In genomic region chr6:84260926-84261325, GRCh38 we compare ENCODE assay signal across 27 cellular contexts.
"Had no signal": no experiment of that assay in that cellular context is flagged by ENCODE, and none has a peak within 500 bp of the region (broad histone marks: within the 10 kb centered on the region; RNA-seq: fewer than 3 reads in every experiment).

No MANE protein-coding gene starts in this region.

- H3K36me3 ChIP-seq: colonic mucosa, esophagus muscularis mucosa, gastroesophageal sphincter, heart left ventricle, left lung, sigmoid colon, spleen, thoracic aorta, tibial nerve, upper lobe of left lung had no signal

- H3K27me3 Mint-ChIP-seq: dendritic cell treated with granulocyte-macrophage colony-stimulating factor and Interleukin-4, amounts not matched to agents 40 ng/mL and 50 ng/mL, for 4 days had no signal

- H3K27me3 ChIP-seq: colonic mucosa, esophagus muscularis mucosa, heart left ventricle, left lung, sigmoid colon, tibial nerve, upper lobe of left lung had no signal

- H3K4me3 Mint-ChIP-seq: dendritic cell treated with granulocyte-macrophage colony-stimulating factor and Interleukin-4, amounts not matched to agents 40 ng/mL and 50 ng/mL, for 4 days; endodermal cell; mesothelial cell of epicardium; naive thymus-derived CD8-positive, alpha-beta T cell; nephron progenitor cell; stimulated activated memory B cell treated with anti-CD40 and anti-IgM and Interleukin-4, amounts not matched to agents 10 μg/mL and 1 μg/mL and 100 μg/mL, for 72 hours had no signal

- H3K4me1 ChIP-seq: colonic mucosa, esophagus muscularis mucosa, foreskin keratinocyte, gastroesophageal sphincter, left lung, psoas muscle, sigmoid colon, spleen, upper lobe of left lung had no signal

- H3K4me3 ChIP-seq: colonic mucosa, esophagus muscularis mucosa, gastroesophageal sphincter, heart left ventricle, left lung, psoas muscle, sigmoid colon, skin epidermis, spleen, thoracic aorta, tibial nerve, upper lobe of left lung had no signal

- H3K4me1 Mint-ChIP-seq: naive thymus-derived CD8-positive, alpha-beta T cell; stimulated activated memory B cell treated with anti-CD40 and anti-IgM and Interleukin-4, amounts not matched to agents 10 μg/mL and 1 μg/mL and 100 μg/mL, for 72 hours had no signal

- DNase-seq: colonic mucosa; effector CD8-positive, alpha-beta T cell; endodermal cell; foreskin keratinocyte; heart left ventricle; hippocampal formation; left cardiac atrium; left lung; mesenchymal stem cell; naive thymus-derived CD8-positive, alpha-beta T cell; nephron progenitor cell; nucleus accumbens; psoas muscle; right cardiac atrium; sigmoid colon; spleen; stimulated activated CD4-positive, alpha-beta T cell treated with anti-CD3 and anti-CD28 coated beads, Interleukin-4, amount 100 ng/mL, for 4 hours; stimulated activated naive CD8-positive, alpha-beta T cell treated with anti-CD3 and anti-CD28 coated beads, Interleukin-15, Interleukin-2, amounts not matched to agents 100 U/mL and 50 U/mL, for 24 hours; upper lobe of left lung had no signal

- H3K27ac ChIP-seq: colonic mucosa, esophagus muscularis mucosa, foreskin keratinocyte, gastroesophageal sphincter, heart left ventricle, left lung, psoas muscle, sigmoid colon, skin epidermis, spleen, thoracic aorta, tibial nerve, upper lobe of left lung had no signal

- H3K27ac Mint-ChIP-seq: dendritic cell treated with granulocyte-macrophage colony-stimulating factor and Interleukin-4, amounts not matched to agents 40 ng/mL and 50 ng/mL, for 4 days; endodermal cell; mesothelial cell of epicardium; naive thymus-derived CD8-positive, alpha-beta T cell; nephron progenitor cell; stimulated activated memory B cell treated with anti-CD40 and anti-IgM and Interleukin-4, amounts not matched to agents 10 μg/mL and 1 μg/mL and 100 μg/mL, for 72 hours had no signal

- H3K9me3 ChIP-seq: colonic mucosa, esophagus muscularis mucosa, gastroesophageal sphincter, heart left ventricle, left lung, psoas muscle, sigmoid colon, spleen, thoracic aorta, tibial nerve, upper lobe of left lung had no signal

- H3K36me3 Mint-ChIP-seq: mesothelial cell of epicardium; naive thymus-derived CD8-positive, alpha-beta T cell; stimulated activated memory B cell treated with anti-CD40 and anti-IgM and Interleukin-4, amounts not matched to agents 10 μg/mL and 1 μg/mL and 100 μg/mL, for 72 hours had no signal

- H3K9me3 Mint-ChIP-seq: dendritic cell treated with granulocyte-macrophage colony-stimulating factor and Interleukin-4, amounts not matched to agents 40 ng/mL and 50 ng/mL, for 4 days; endodermal cell; mesothelial cell of epicardium; naive thymus-derived CD8-positive, alpha-beta T cell; nephron progenitor cell; stimulated activated memory B cell treated with anti-CD40 and anti-IgM and Interleukin-4, amounts not matched to agents 10 μg/mL and 1 μg/mL and 100 μg/mL, for 72 hours had no signal
